ENCODE assay signal across 8 cellular contexts in the genomic region with DNA sequence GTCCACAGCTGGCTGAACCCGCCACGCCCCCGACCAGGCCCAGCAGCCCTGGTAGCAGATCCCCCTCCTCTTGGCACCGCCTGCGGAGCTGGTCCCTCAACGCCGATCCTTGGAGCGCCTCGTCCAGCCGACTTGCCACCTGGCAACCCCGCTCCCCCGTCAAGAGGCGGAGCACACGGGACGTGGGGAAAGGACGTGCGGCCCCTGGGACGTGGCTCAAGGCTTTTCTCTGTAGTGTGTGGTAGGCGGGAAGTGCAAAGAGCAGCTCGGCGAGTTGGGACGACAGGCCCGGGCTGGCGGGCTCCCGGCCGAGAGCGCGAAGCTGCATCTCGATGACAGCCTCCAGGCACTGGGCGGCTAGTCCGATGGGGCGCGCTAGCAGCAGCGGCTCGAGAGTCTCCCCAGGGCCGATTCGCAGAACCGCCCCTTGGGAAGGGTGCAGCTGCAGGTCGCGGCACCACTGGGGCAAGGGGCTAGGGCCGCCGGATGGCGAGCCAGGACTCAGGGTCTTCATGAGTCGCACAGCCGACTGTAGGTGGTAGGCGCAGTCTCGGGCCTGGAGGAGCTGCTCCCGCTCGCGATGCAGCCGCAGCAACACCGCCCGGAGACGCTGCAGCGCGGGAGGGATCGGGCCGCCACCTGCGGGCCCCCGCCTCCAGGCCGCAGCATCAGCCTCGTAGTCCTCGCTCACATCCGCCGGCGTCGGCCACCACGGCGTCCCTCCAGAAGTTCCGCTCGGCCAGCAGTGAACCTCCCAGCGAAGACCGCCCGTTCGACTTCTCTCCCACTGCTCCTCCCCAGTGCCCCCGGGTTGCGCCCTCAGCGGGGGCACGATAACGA. TPM values are rescaled to one million over a fixed set of nuclear protein-coding genes. Genes with fewer than 3 reads are reported as not detected.
DNase-seq lines count a peak whose midpoint lies in the region; ATAC-seq and TF ChIP-seq lines count a peak whose summit lies in the region.

No MANE protein-coding gene starts in this region.

- no peaks in the 10 kb centered on the region for H3K4me1 ChIP-seq in endocrine pancreas (ENCODE audit: control insufficient read depth, insufficient read depth, low read length)
- H3K4me1 ChIP-seq in muscle layer of colon (ENCODE audit: insufficient read depth, low read length), result peaks cover 26% of the 10 kb centered on the region
- peaks cover 29% of the 10 kb centered on the region for H3K4me1 ChIP-seq in upper lobe of right lung

- H3K27ac ChIP-seq in WERI-Rb-1 (peak overlapping the region; percentile 97), muscle layer of colon (ENCODE audit: low read depth, low read length) (peak overlapping the region; percentile 93), upper lobe of right lung (peak overlapping the region; percentile 91)

- no peaks in the 10 kb centered on the region for H3K9me3 Mint-ChIP-seq in IgD-negative memory B cell

- DNase-seq in GM12864 (ENCODE audit: low read depth) (no peak), WERI-Rb-1 (peak; percentile 53), upper lobe of right lung (no peak), ureter (ENCODE audit: low spot score) (no peak)

- no peaks in the 10 kb centered on the region for H3K27me3 Mint-ChIP-seq in IgD-negative memory B cell

- TF ChIP-seq CTCF in GM12864 (IDR thresholded peaks at IDR 0.05; ENCODE audit: low read depth, low read length, missing control alignments) (no peak), WERI-Rb-1 (IDR thresholded peaks at IDR 0.05; ENCODE audit: low read depth, low read length) (no peak), upper lobe of right lung (IDR thresholded peaks at IDR 0.05) (no peak)

- peak overlapping the region; percentile 90 to 100 (median 100) for H3K4me3 Mint-ChIP-seq in IgD-negative memory B cell

- H3K36me3 Mint-ChIP-seq in IgD-negative memory B cell, result peaks cover 6% of the 10 kb centered on the region

- peak overlapping the region; percentile 96 for H3K9ac ChIP-seq in endocrine pancreas (ENCODE audit: control insufficient read depth, insufficient read depth, low read length)
- peak overlapping the region; percentile 69 for H3K9ac ChIP-seq in muscle layer of colon (ENCODE audit: low read length)

- ATAC-seq in GM21576 (IDR thresholded peaks at IDR 0.05; ENCODE audit: unreplicated experiment), result peak; percentile 30
- ATAC-seq in upper lobe of right lung, result peak; percentile 72

- H3K27me3 ChIP-seq in WERI-Rb-1 (ENCODE audit: insufficient read depth, low read depth, severe bottlenecking), result no peaks in the 10 kb centered on the region
- H3K27me3 ChIP-seq in endocrine pancreas (ENCODE audit: control insufficient read depth, insufficient read depth, low read length), result no peaks in the 10 kb centered on the region
- H3K27me3 ChIP-seq in muscle layer of colon (ENCODE audit: control insufficient read depth in 1 of 2, insufficient read depth in 2 of 2, low read length in 2 of 2), result no peaks in the 10 kb centered on the region
- H3K27me3 ChIP-seq in upper lobe of right lung, result no peaks in the 10 kb centered on the region

- peak overlapping the region; percentile 95 for H3K4me3 ChIP-seq in GM12864 (ENCODE audit: low read depth, low read length)
- peak overlapping the region; percentile 83 for H3K4me3 ChIP-seq in WERI-Rb-1 (ENCODE audit: low read depth, low read length)
- no peak overlapping the region for H3K4me3 ChIP-seq in endocrine pancreas (ENCODE audit: control insufficient read depth, insufficient read depth, low read length)
- H3K4me3 ChIP-seq in muscle layer of colon (ENCODE audit: low read depth in 1 of 2, low read length in 2 of 2), result peak overlapping the region; percentile 85 to 99
- H3K4me3 ChIP-seq in upper lobe of right lung, result peak overlapping the region; percentile 95

- peaks cover 12 to 22% (median 20%) of the 10 kb centered on the region in 3 donors for H3K4me1 Mint-ChIP-seq in IgD-negative memory B cell

- peak overlapping the region; percentile 66 to 99 (median 97) for H3K27ac Mint-ChIP-seq in IgD-negative memory B cell

- H3K9me3 ChIP-seq in WERI-Rb-1 (ENCODE audit: severe bottlenecking), result no peaks in the 10 kb centered on the region
- no peaks in the 10 kb centered on the region for H3K9me3 ChIP-seq in endocrine pancreas (ENCODE audit: control insufficient read depth, low read length)
- H3K9me3 ChIP-seq in muscle layer of colon (ENCODE audit: low read length), result no peaks in the 10 kb centered on the region
- no peaks in the 10 kb centered on the region for H3K9me3 ChIP-seq in upper lobe of right lung

- peaks cover 43% of the 10 kb centered on the region for H3K36me3 ChIP-seq in WERI-Rb-1
- H3K36me3 ChIP-seq in endocrine pancreas (ENCODE audit: control insufficient read depth, insufficient read depth, low read length), result no peaks in the 10 kb centered on the region
- H3K36me3 ChIP-seq in muscle layer of colon (ENCODE audit: insufficient read depth, low read length), result peaks cover 29% of the 10 kb centered on the region
- H3K36me3 ChIP-seq in upper lobe of right lung, result peaks cover 29% of the 10 kb centered on the region

- intact Hi-C loops in upper lobe of right lung (cut with DNase I), result no loop called here

RNA-seq across cellular contexts. Expression of a gene that starts 0.6 kb away (rescaled TPM):
- 9.2 TPM for polyA plus RNA-seq in IgD-negative memory B cell
- total RNA-seq in upper lobe of right lung (16.1 TPM), ureter (28.6 TPM)

RNA-seq across cellular contexts. Expression of a gene that starts 0.7 kb away (rescaled TPM):
- 26.4 TPM for polyA plus RNA-seq in IgD-negative memory B cell
- 23.4 TPM for total RNA-seq in upper lobe of right lung
- total RNA-seq in ureter, result 22.5 TPM

RNA-seq across cellular contexts. Expression of a gene that starts 9.7 kb away (rescaled TPM):
- 144 TPM for polyA plus RNA-seq in IgD-negative memory B cell
- total RNA-seq in upper lobe of right lung (73.1 TPM), ureter (71.8 TPM)

RNA-seq across cellular contexts. Expression of a gene that starts 17.0 kb away (rescaled TPM):
- polyA plus RNA-seq in IgD-negative memory B cell, result 37.7 TPM
- total RNA-seq in upper lobe of right lung (51.6 TPM), ureter (51.6 TPM)

RNA-seq across cellular contexts. Expression of a gene that starts 17.2 kb away (rescaled TPM):
- not detected for polyA plus RNA-seq in IgD-negative memory B cell
- total RNA-seq in upper lobe of right lung (1.8 TPM), ureter (0.36 TPM)
